26 cellular contexts compared by ENCODE assay signal in genomic region chr11:95762513-95762912, GRCh38.
"Had no signal": no experiment of that assay in that cellular context is flagged by ENCODE, and none has a peak within 500 bp of the region (broad histone marks: within the 10 kb centered on the region; RNA-seq: fewer than 3 reads in every experiment).

No MANE protein-coding gene starts in this region.

- H3K9me3 Mint-ChIP-seq: dendritic cell treated with granulocyte-macrophage colony-stimulating factor and Interleukin-4, amounts not matched to agents 40 ng/mL and 50 ng/mL, for 4 days; endodermal cell; nephron progenitor cell; stimulated activated naive CD8-positive, alpha-beta T cell treated with anti-CD3 and anti-CD28 coated beads, Interleukin-15, Interleukin-2, amounts not matched to agents 100 ng/mL and 50 ng/mL, for 24 hours; type B pancreatic cell had no signal

- H3K4me1 Mint-ChIP-seq: endodermal cell, nephron progenitor cell had no signal

- H3K27me3 Mint-ChIP-seq: dendritic cell treated with granulocyte-macrophage colony-stimulating factor and Interleukin-4, amounts not matched to agents 40 ng/mL and 50 ng/mL, for 4 days had no signal

- H3K4me3 Mint-ChIP-seq: dendritic cell treated with granulocyte-macrophage colony-stimulating factor and Interleukin-4, amounts not matched to agents 40 ng/mL and 50 ng/mL, for 4 days; endodermal cell; nephron progenitor cell; stimulated activated naive CD8-positive, alpha-beta T cell treated with anti-CD3 and anti-CD28 coated beads, Interleukin-15, Interleukin-2, amounts not matched to agents 100 ng/mL and 50 ng/mL, for 24 hours; type B pancreatic cell had no signal

- H3K36me3 Mint-ChIP-seq: type B pancreatic cell had no signal

- H3K27ac ChIP-seq: body of pancreas, cardiac muscle cell, esophagus muscularis mucosa, neutrophil, right lobe of liver, thoracic aorta, uterus, WERI-Rb-1 had no signal

- DNase-seq: activated CD4-positive, alpha-beta T cell treated with anti-CD3 and anti-CD28 coated beads for 48 hours; activated CD4-positive, alpha-beta T cell treated with anti-CD3 and anti-CD28 coated beads, Interleukin-2, amount 50 U/mL, for 48 hours; activated CD8-positive, alpha-beta memory T cell treated with anti-CD3 and anti-CD28 coated beads for 24 hours; activated gamma-delta T cell; activated naive CD4-positive, alpha-beta T cell treated with anti-CD3 and anti-CD28 coated beads, Interleukin-2, amount 50 U/mL, for 16 hours; body of pancreas; endodermal cell; left ventricle myocardium superior; nephron progenitor cell; right lobe of liver; stimulated activated CD4-positive, alpha-beta T cell treated with anti-CD3 and anti-CD28 coated beads, Interleukin-12 subunit alpha, Interleukin-12 subunit beta, amount 100 ng/mL, for 4 hours; stimulated activated CD4-positive, alpha-beta T cell treated with anti-CD3 and anti-CD28 coated beads, Interleukin-4, amount 100 ng/mL, for 1 hour; T-helper 1 cell; uterus; WERI-Rb-1 had no signal

- H3K9me3 ChIP-seq: body of pancreas, esophagus muscularis mucosa, neutrophil, right lobe of liver, thoracic aorta, uterus had no signal

- ATAC-seq: activated CD4-positive, CD25-positive, alpha-beta regulatory T cell treated with anti-CD3 and anti-CD28 coated beads, Interleukin-2, amount 50 U/mL, for 24 hours; body of pancreas; left ventricle myocardium superior; right lobe of liver had no signal

- H3K27me3 ChIP-seq: body of pancreas, cardiac muscle cell, esophagus muscularis mucosa, neutrophil, right lobe of liver, uterus had no signal

- H3K4me1 ChIP-seq: body of pancreas, right lobe of liver, uterus had no signal

- H3K36me3 ChIP-seq: cardiac muscle cell, esophagus muscularis mucosa, neutrophil, right lobe of liver, thoracic aorta, uterus, WERI-Rb-1 had no signal

- H3K27ac Mint-ChIP-seq: dendritic cell treated with granulocyte-macrophage colony-stimulating factor and Interleukin-4, amounts not matched to agents 40 ng/mL and 50 ng/mL, for 4 days; endodermal cell; nephron progenitor cell; stimulated activated naive CD8-positive, alpha-beta T cell treated with anti-CD3 and anti-CD28 coated beads, Interleukin-15, Interleukin-2, amounts not matched to agents 100 ng/mL and 50 ng/mL, for 24 hours; type B pancreatic cell had no signal

- FAIRE-seq: frontal cortex, islet of Langerhans, TTC549 had no signal

- H3K4me3 ChIP-seq: body of pancreas, cardiac muscle cell, esophagus muscularis mucosa, right lobe of liver, thoracic aorta, uterus had no signal
